21 cellular contexts compared by ENCODE assay signal in genomic region chr7:70353948-70354335, GRCh38.
"Had no signal": no experiment of that assay in that cellular context is flagged by ENCODE, and none has a peak within 500 bp of the region (broad histone marks: within the 10 kb centered on the region; RNA-seq: fewer than 3 reads in every experiment).

No MANE protein-coding gene starts in this region.

- H3K36me3 ChIP-seq: cardiac muscle cell, heart left ventricle, neutrophil, pancreas, right lobe of liver, transverse colon, uterus had no signal

- H3K4me3 ChIP-seq: cardiac muscle cell, heart left ventricle, pancreas, right lobe of liver, transverse colon, uterus had no signal

- H3K36me3 Mint-ChIP-seq: activated CD4-positive, alpha-beta memory T cell treated with anti-CD3 and anti-CD28 coated beads for 36 hours; activated naive CD8-positive, alpha-beta T cell; naive thymus-derived CD8-positive, alpha-beta T cell had no signal

- DNase-seq: activated B cell treated with CpG ODN at 0.5 μM for 24 hours; activated T-cell treated with anti-CD3 and anti-CD28 coated beads for 4 hours; amniotic stem cell; dermis blood vessel endothelial cell; effector memory CD8-positive, alpha-beta T cell; heart left ventricle; immature natural killer cell; left ventricle myocardium superior; naive thymus-derived CD8-positive, alpha-beta T cell; pancreas; right lobe of liver; stimulated activated CD4-positive, alpha-beta T cell treated with anti-CD3 and anti-CD28 coated beads, Interleukin-15, amount 100 ng/mL, for 24 hours; stimulated activated CD4-positive, alpha-beta T cell treated with anti-CD3 and anti-CD28 coated beads, Interleukin-2, amount 100 ng/mL, for 48 hours; transverse colon; uterus had no signal

- H3K9me3 ChIP-seq: heart left ventricle, neutrophil, pancreas, right lobe of liver, transverse colon, uterus had no signal

- H3K27ac Mint-ChIP-seq: activated CD4-positive, alpha-beta memory T cell treated with anti-CD3 and anti-CD28 coated beads for 36 hours; activated naive CD8-positive, alpha-beta T cell; activated T-helper 1 cell treated with anti-CD3 and anti-CD28 coated beads, Interleukin-12 subunit alpha, Interleukin-12 subunit beta, Interleukin-2, Interleukin-4 antibody, amounts not matched to agents 30 ng/mL and 10 ng/mL and 1 ng/mL, durations not matched to agents 14 hours and 24 hours and 36 hours; immature natural killer cell; stimulated activated naive CD8-positive, alpha-beta T cell treated with anti-CD3 and anti-CD28 coated beads, Interleukin-15, Interleukin-2, amounts not matched to agents 100 ng/mL and 50 ng/mL, for 24 hours had no signal

- H3K27me3 Mint-ChIP-seq: activated B cell treated with CpG ODN at 0.5 μM for 24 hours; activated CD4-positive, alpha-beta memory T cell treated with anti-CD3 and anti-CD28 coated beads for 36 hours; activated naive CD8-positive, alpha-beta T cell; effector memory CD8-positive, alpha-beta T cell; stimulated activated naive CD8-positive, alpha-beta T cell treated with anti-CD3 and anti-CD28 coated beads, Interleukin-15, Interleukin-2, amounts not matched to agents 100 ng/mL and 50 ng/mL, for 24 hours had no signal

- H3K27me3 ChIP-seq: cardiac muscle cell, heart left ventricle, neutrophil, pancreas, right lobe of liver, transverse colon, uterus had no signal

- H3K9me3 Mint-ChIP-seq: activated T-helper 1 cell treated with anti-CD3 and anti-CD28 coated beads, Interleukin-12 subunit alpha, Interleukin-12 subunit beta, Interleukin-2, Interleukin-4 antibody, amounts not matched to agents 30 ng/mL and 10 ng/mL and 1 ng/mL, durations not matched to agents 14 hours and 24 hours and 36 hours had no signal

- H3K4me3 Mint-ChIP-seq: activated CD4-positive, alpha-beta memory T cell treated with anti-CD3 and anti-CD28 coated beads for 36 hours; activated naive CD8-positive, alpha-beta T cell; activated T-helper 1 cell treated with anti-CD3 and anti-CD28 coated beads, Interleukin-12 subunit alpha, Interleukin-12 subunit beta, Interleukin-2, Interleukin-4 antibody, amounts not matched to agents 30 ng/mL and 10 ng/mL and 1 ng/mL, durations not matched to agents 14 hours and 24 hours and 36 hours; naive thymus-derived CD8-positive, alpha-beta T cell; stimulated activated naive CD8-positive, alpha-beta T cell treated with anti-CD3 and anti-CD28 coated beads, Interleukin-15, Interleukin-2, amounts not matched to agents 100 ng/mL and 50 ng/mL, for 24 hours had no signal

- ATAC-seq: heart left ventricle; left ventricle myocardium superior; naive thymus-derived CD8-positive, alpha-beta T cell; pancreas; right lobe of liver had no signal

- H3K27ac ChIP-seq: cardiac muscle cell, heart left ventricle, neutrophil, pancreas, right lobe of liver, transverse colon, uterus had no signal

- H3K4me1 ChIP-seq: pancreas, right lobe of liver, uterus had no signal
